21 cellular contexts compared by ENCODE assay signal in genomic region chr3:171314341-171314740, GRCh38.
DNase-seq lines count a peak whose midpoint lies in the region; ATAC-seq and TF ChIP-seq lines count a peak whose summit lies in the region.
"Had no signal": no experiment of that assay in that cellular context is flagged by ENCODE, and none has a peak within 500 bp of the region (broad histone marks: within the 10 kb centered on the region; RNA-seq: fewer than 3 reads in every experiment).

No MANE protein-coding gene starts in this region.

- H3K4me1 ChIP-seq in ovary (ENCODE audit: insufficient read depth), result no peaks in the 10 kb centered on the region

- H3K4me3 ChIP-seq in kidney epithelial cell (ENCODE audit: low read depth, low read length) (no peak overlapping the region), ovary (no peak overlapping the region)
- H3K4me3 ChIP-seq: GM12878 had no signal

- TF ChIP-seq CTCF in activated CD8-positive, alpha-beta T cell treated with anti-CD3 and anti-CD28 coated beads for 36 hours (IDR thresholded peaks at IDR 0.05), result no peak
- TF ChIP-seq CTCF in kidney epithelial cell (IDR thresholded peaks at IDR 0.05; ENCODE audit: insufficient read depth, low read length, poor library complexity, severe bottlenecking) (no peak), nephron (IDR thresholded peaks at IDR 0.05; ENCODE audit: unreplicated experiment in 3 of 3) (no peak), ovary (IDR thresholded peaks at IDR 0.05) (no peak)

- no peak overlapping the region for H3K27ac ChIP-seq in ovary
- H3K27ac ChIP-seq: 22Rv1, C4-2B, KMS-11 had no signal

- ATAC-seq in activated CD8-positive, alpha-beta T cell treated with anti-CD3 and anti-CD28 coated beads, Interleukin-2, amount 10 ng/mL, durations not matched to agents 7 days and 5 days, result no peak
- ATAC-seq in activated CD8-positive, alpha-beta T cell treated with anti-CD3 and anti-CD28 coated beads for 36 hours, result no peak
- ATAC-seq in activated T-cell treated with anti-CD3 and anti-CD28 coated beads, Interleukin-2, amount 50 U/mL, for 72 hours (replicated peaks in 1 of 2), result no peak
- ATAC-seq in left colon, result no peak

- TF ChIP-seq EP300 in ovary (IDR thresholded peaks at IDR 0.05), result no peak

- H3K9me3 Mint-ChIP-seq in activated CD8-positive, alpha-beta T cell treated with anti-CD3 and anti-CD28 coated beads, Interleukin-2, amount 10 ng/mL, durations not matched to agents 7 days and 5 days (ENCODE audit: insufficient read depth), result no peaks in the 10 kb centered on the region
- no peaks in the 10 kb centered on the region for H3K9me3 Mint-ChIP-seq in activated CD8-positive, alpha-beta T cell treated with anti-CD3 and anti-CD28 coated beads for 36 hours
- H3K9me3 Mint-ChIP-seq in activated naive CD8-positive, alpha-beta T cell treated with anti-CD3 and anti-CD28 coated beads for 36 hours, result no peaks in the 10 kb centered on the region
- H3K9me3 Mint-ChIP-seq in nephron, result no peaks in the 10 kb centered on the region
- no peaks in the 10 kb centered on the region for H3K9me3 Mint-ChIP-seq in activated T-cell treated with anti-CD3 and anti-CD28 coated beads, Interleukin-2, amount 50 U/mL, for 72 hours
- H3K9me3 Mint-ChIP-seq: H9 had no signal

- CTCF ChIA-PET in activated CD8-positive, alpha-beta T cell treated with anti-CD3 and anti-CD28 coated beads, Interleukin-2, amount 10 ng/mL, durations not matched to agents 7 days and 5 days (lab: Charles Lee), result interaction anchor here (1.0 kb wide), 1 partner anchor 125 kb away, joined by 3 read pairs; no protein-coding TSS in a partner anchor
- CTCF ChIA-PET in activated CD8-positive, alpha-beta T cell treated with anti-CD3 and anti-CD28 coated beads for 36 hours (lab: Charles Lee), result interaction anchor here (1.2 kb wide), 1 partner anchor 15 kb away, joined by 3 read pairs; no protein-coding TSS in a partner anchor

- no peaks in the 10 kb centered on the region for H3K36me3 Mint-ChIP-seq in activated CD8-positive, alpha-beta T cell treated with anti-CD3 and anti-CD28 coated beads, Interleukin-2, amount 10 ng/mL, durations not matched to agents 7 days and 5 days (ENCODE audit: low read depth)
- no peaks in the 10 kb centered on the region for H3K36me3 Mint-ChIP-seq in activated CD8-positive, alpha-beta T cell treated with anti-CD3 and anti-CD28 coated beads for 36 hours (ENCODE audit: low read depth)
- H3K36me3 Mint-ChIP-seq in activated naive CD8-positive, alpha-beta T cell treated with anti-CD3 and anti-CD28 coated beads for 36 hours, result peaks cover 7% of the 10 kb centered on the region
- no peaks in the 10 kb centered on the region for H3K36me3 Mint-ChIP-seq in nephron (ENCODE audit: low read depth)
- H3K36me3 Mint-ChIP-seq in activated T-cell treated with anti-CD3 and anti-CD28 coated beads, Interleukin-2, amount 50 U/mL, for 72 hours (ENCODE audit: insufficient read depth in 2 of 2), result no peaks in the 10 kb centered on the region

- 96 to 98% (median 97%) methylated on average over 3 of the region's 3 CpGs for WGBS in ovary, 3 donors

- peaks cover 19% of the 10 kb centered on the region for H3K4me1 Mint-ChIP-seq in activated CD8-positive, alpha-beta T cell treated with anti-CD3 and anti-CD28 coated beads, Interleukin-2, amount 10 ng/mL, durations not matched to agents 7 days and 5 days (ENCODE audit: low read depth)
- H3K4me1 Mint-ChIP-seq in activated CD8-positive, alpha-beta T cell treated with anti-CD3 and anti-CD28 coated beads for 36 hours (ENCODE audit: low read depth), result peaks cover 58% of the 10 kb centered on the region
- H3K4me1 Mint-ChIP-seq in activated naive CD8-positive, alpha-beta T cell treated with anti-CD3 and anti-CD28 coated beads for 36 hours, result peaks cover 39% of the 10 kb centered on the region
- H3K4me1 Mint-ChIP-seq in nephron, result peaks cover 31% of the 10 kb centered on the region
- peaks cover 52% of the 10 kb centered on the region for H3K4me1 Mint-ChIP-seq in activated T-cell treated with anti-CD3 and anti-CD28 coated beads, Interleukin-2, amount 50 U/mL, for 72 hours (ENCODE audit: low read depth)

- no peak overlapping the region for H3K4me3 Mint-ChIP-seq in activated CD8-positive, alpha-beta T cell treated with anti-CD3 and anti-CD28 coated beads, Interleukin-2, amount 10 ng/mL, durations not matched to agents 7 days and 5 days
- H3K4me3 Mint-ChIP-seq in activated CD8-positive, alpha-beta T cell treated with anti-CD3 and anti-CD28 coated beads for 36 hours, result no peak overlapping the region
- no peak overlapping the region for H3K4me3 Mint-ChIP-seq in activated naive CD8-positive, alpha-beta T cell treated with anti-CD3 and anti-CD28 coated beads for 36 hours
- H3K4me3 Mint-ChIP-seq in nephron, result no peak overlapping the region
- no peak overlapping the region for H3K4me3 Mint-ChIP-seq in activated T-cell treated with anti-CD3 and anti-CD28 coated beads, Interleukin-2, amount 50 U/mL, for 72 hours
- H3K4me3 Mint-ChIP-seq: H9 had no signal

- TF ChIP-seq POLR2A in ovary (IDR thresholded peaks at IDR 0.05), result no peak

- intact Hi-C loops in activated CD8-positive, alpha-beta T cell treated with anti-CD3 and anti-CD28 coated beads for 36 hours (cut with micrococcal nuclease), result no loop called here
- intact Hi-C loops in ovary (cut with DNase I), result no loop called here
- intact Hi-C loops in left colon (cut with DNase I, micrococcal nuclease), result no loop called here

- no peaks in the 10 kb centered on the region for H3K27me3 Mint-ChIP-seq in activated CD8-positive, alpha-beta T cell treated with anti-CD3 and anti-CD28 coated beads, Interleukin-2, amount 10 ng/mL, durations not matched to agents 7 days and 5 days (ENCODE audit: low read depth)
- no peaks in the 10 kb centered on the region for H3K27me3 Mint-ChIP-seq in activated CD8-positive, alpha-beta T cell treated with anti-CD3 and anti-CD28 coated beads for 36 hours
- H3K27me3 Mint-ChIP-seq in activated naive CD8-positive, alpha-beta T cell treated with anti-CD3 and anti-CD28 coated beads for 36 hours, result no peaks in the 10 kb centered on the region
- H3K27me3 Mint-ChIP-seq in nephron (ENCODE audit: low read depth), result no peaks in the 10 kb centered on the region
- H3K27me3 Mint-ChIP-seq in activated T-cell treated with anti-CD3 and anti-CD28 coated beads, Interleukin-2, amount 50 U/mL, for 72 hours (ENCODE audit: low read depth), result no peaks in the 10 kb centered on the region

- no peak for DNase-seq in activated CD8-positive, alpha-beta T cell treated with anti-CD3 and anti-CD28 coated beads, Interleukin-2, amount 10 ng/mL, durations not matched to agents 7 days and 5 days
- DNase-seq in activated CD8-positive, alpha-beta T cell treated with anti-CD3 and anti-CD28 coated beads for 36 hours, result no peak
- no peak for DNase-seq in activated naive CD8-positive, alpha-beta T cell treated with anti-CD3 and anti-CD28 coated beads for 36 hours
- peak; percentile 29 for DNase-seq in kidney epithelial cell (ENCODE audit: low read depth)
- no peak for DNase-seq in ovary
- DNase-seq in activated T-cell treated with anti-CD3 and anti-CD28 coated beads, Interleukin-2, amount 50 U/mL, for 72 hours, result no peak
- no peak for DNase-seq in left colon
- DNase-seq: AML-193, DMS53, EL, H9, NCI-H1417, NCI-H1930, NCI-H345, NCI-H524 treated with DMSO at 0.1 percent for 48 hours, RPMI8226 had no signal

- POLR2A ChIA-PET in activated CD8-positive, alpha-beta T cell treated with anti-CD3 and anti-CD28 coated beads, Interleukin-2, amount 10 ng/mL, durations not matched to agents 7 days and 5 days (lab: Charles Lee), result no interaction called here
- POLR2A ChIA-PET in activated CD8-positive, alpha-beta T cell treated with anti-CD3 and anti-CD28 coated beads for 36 hours (lab: Charles Lee), result no interaction called here

- H3K27me3 ChIP-seq in kidney epithelial cell (ENCODE audit: control insufficient read depth, insufficient read depth, low read length) (no peaks in the 10 kb centered on the region), ovary (no peaks in the 10 kb centered on the region)

- H3K9me3 ChIP-seq in ovary, result no peaks in the 10 kb centered on the region

- H3K36me3 ChIP-seq in kidney epithelial cell (ENCODE audit: control insufficient read depth, insufficient read depth, low read length) (no peaks in the 10 kb centered on the region), ovary (no peaks in the 10 kb centered on the region)

- peak overlapping the region; percentile 22 for H3K27ac Mint-ChIP-seq in activated CD8-positive, alpha-beta T cell treated with anti-CD3 and anti-CD28 coated beads, Interleukin-2, amount 10 ng/mL, durations not matched to agents 7 days and 5 days
- H3K27ac Mint-ChIP-seq in activated CD8-positive, alpha-beta T cell treated with anti-CD3 and anti-CD28 coated beads for 36 hours, result no peak overlapping the region
- peak overlapping the region; percentile 36 for H3K27ac Mint-ChIP-seq in activated naive CD8-positive, alpha-beta T cell treated with anti-CD3 and anti-CD28 coated beads for 36 hours
- peak overlapping the region; percentile 11 to 73 (median 53) for H3K27ac Mint-ChIP-seq in nephron
- no peak overlapping the region for H3K27ac Mint-ChIP-seq in activated T-cell treated with anti-CD3 and anti-CD28 coated beads, Interleukin-2, amount 50 U/mL, for 72 hours
- H3K27ac Mint-ChIP-seq: H9 had no signal

Comparison
In these comparisons a context has a peak if more than half of its experiments do, and no peak if none do; other contexts are left out.
1. H3K27ac Mint-ChIP-seq: peak in activated CD8-positive, alpha-beta T cell treated with anti-CD3 and anti-CD28 coated beads, Interleukin-2, amount 10 ng/mL, durations not matched to agents 7 days and 5 days (single experiment), activated naive CD8-positive, alpha-beta T cell treated with anti-CD3 and anti-CD28 coated beads for 36 hours (single experiment) and nephron (3 of 3); none in activated CD8-positive, alpha-beta T cell treated with anti-CD3 and anti-CD28 coated beads for 36 hours (single experiment) and activated T-cell treated with anti-CD3 and anti-CD28 coated beads, Interleukin-2, amount 50 U/mL, for 72 hours (single experiment).